ENCODE assay signal across 10 cellular contexts in genomic region chr1:13469343-13469742, GRCh38. TPM values are rescaled to one million over a fixed set of nuclear protein-coding genes. Genes with fewer than 3 reads are reported as not detected.
DNase-seq lines count a peak whose midpoint lies in the region; ATAC-seq and TF ChIP-seq lines count a peak whose summit lies in the region.
"Had no signal": no experiment of that assay in that cellular context is flagged by ENCODE, and none has a peak within 500 bp of the region (broad histone marks: within the 10 kb centered on the region; RNA-seq: fewer than 3 reads in every experiment).

No MANE protein-coding gene starts in this region.

- DNase-seq in T47D (ENCODE audit: low read depth in 1 of 2, low spot score in 1 of 2) (peak; percentile 54 to 55), breast epithelium (ENCODE audit: low spot score in 2 of 2) (no peak), NCI-H748 (lab: John Stamatoyannopoulos, UW; ENCODE audit: unreplicated experiment) (peak; percentile 49), fibroblast of the aortic adventitia (ENCODE audit: low read depth) (peak; percentile 2), upper lobe of right lung (no peak), uterus (no peak), T-cell (no peak)

- TF ChIP-seq POLR2A in breast epithelium (IDR thresholded peaks at IDR 0.05): no peak
- TF ChIP-seq POLR2A in uterus (IDR thresholded peaks at IDR 0.05): no peak

- no peaks in the 10 kb centered on the region for H3K4me1 Mint-ChIP-seq in T-cell

- intact Hi-C loops in breast epithelium (cut with DNase I; ENCODE audit: low total_unique reads): no loop called here
- intact Hi-C loops in upper lobe of right lung (cut with DNase I): no loop called here
- intact Hi-C loops in uterus (cut with DNase I; ENCODE audit: low total_unique reads): no loop called here

- CTCF ChIA-PET in T-cell (lab: Charles Lee): no interaction called here

- TF ChIP-seq CTCF in breast epithelium (IDR thresholded peaks at IDR 0.05) (peak in 1 of 3 donors; percentile 18), fibroblast of the aortic adventitia (IDR thresholded peaks at IDR 0.05; ENCODE audit: insufficient read depth, low read length) (no peak), upper lobe of right lung (IDR thresholded peaks at IDR 0.05) (no peak), uterus (IDR thresholded peaks at IDR 0.05) (no peak)

- in situ Hi-C loops in T47D (cut with HindIII; ENCODE audit: low pct_unique_long_range_greater_than_20kb, low sequenced_read_pairs): no loop called here

- H3K36me3 ChIP-seq in breast epithelium (no peaks in the 10 kb centered on the region), upper lobe of right lung (no peaks in the 10 kb centered on the region), uterus (no peaks in the 10 kb centered on the region)
- H3K36me3 ChIP-seq: neutrophil had no signal

- H3K4me1 ChIP-seq in breast epithelium (no peaks in the 10 kb centered on the region), upper lobe of right lung (no peaks in the 10 kb centered on the region), uterus (no peaks in the 10 kb centered on the region)

- no peaks in the 10 kb centered on the region for H3K9me3 Mint-ChIP-seq in T-cell

- POLR2A ChIA-PET in T-cell (lab: Charles Lee): no interaction called here

- H3K36me3 Mint-ChIP-seq in T-cell: no peaks in the 10 kb centered on the region

- H3K27me3 ChIP-seq in breast epithelium: no peaks in the 10 kb centered on the region
- H3K27me3 ChIP-seq in upper lobe of right lung: no peaks in the 10 kb centered on the region
- no peaks in the 10 kb centered on the region for H3K27me3 ChIP-seq in uterus
- H3K27me3 ChIP-seq: neutrophil had no signal

- ATAC-seq in upper lobe of right lung: peak; percentile 24
- no peak for ATAC-seq in GM19324 (IDR thresholded peaks at IDR 0.05; ENCODE audit: low FRiP score, unreplicated experiment)
- ATAC-seq in T-cell (replicated peaks in 1 of 4): no peak

- no peak overlapping the region for H3K27ac Mint-ChIP-seq in T-cell

- no peak overlapping the region for H3K27ac ChIP-seq in breast epithelium
- H3K27ac ChIP-seq in upper lobe of right lung: no peak overlapping the region
- H3K27ac ChIP-seq in uterus: no peak overlapping the region
- H3K27ac ChIP-seq: neutrophil had no signal

- H3K4me3 ChIP-seq in breast epithelium (no peak overlapping the region), fibroblast of the aortic adventitia (ENCODE audit: low read depth, low read length) (no peak overlapping the region), upper lobe of right lung (no peak overlapping the region), uterus (no peak overlapping the region)

- H3K9me3 ChIP-seq in breast epithelium (peaks cover 0 to 1% of the 10 kb centered on the region in 2 donors), upper lobe of right lung (no peaks in the 10 kb centered on the region), uterus (no peaks in the 10 kb centered on the region)
- H3K9me3 ChIP-seq: neutrophil had no signal

- H3K27me3 Mint-ChIP-seq in T-cell: peaks cover 0 to 5% of the 10 kb centered on the region in 2 donors

- H3K4me3 Mint-ChIP-seq in T-cell: no peak overlapping the region

RNA-seq across cellular contexts. Expression of gene LRRC38, which starts 44.5 kb away (rescaled TPM):
- total RNA-seq in breast epithelium (under 1 TPM in 1 of 3 donors, not detected in 2; 0.15 TPM), fibroblast of the aortic adventitia (ENCODE audit: low replicate concordance) (not detected in 2 replicates), upper lobe of right lung (0.17 TPM), uterus (not detected), T-cell (under 1 TPM in 1 of 5 donors, not detected in 4; 0.13 TPM)
- total RNA-seq: glomerular endothelial cell had no signal

RNA-seq across cellular contexts. Expression of gene PRAMEF20, which starts 59.1 kb away (rescaled TPM):
- not detected for total RNA-seq in breast epithelium
- total RNA-seq in fibroblast of the aortic adventitia (ENCODE audit: low replicate concordance): not detected in 2 replicates
- total RNA-seq in upper lobe of right lung: not detected
- total RNA-seq in uterus: not detected
- total RNA-seq in T-cell: not detected
- total RNA-seq: glomerular endothelial cell had no signal

Comparison
In these comparisons a context has a peak if more than half of its experiments do, and no peak if none do; other contexts are left out.
1. DNase-seq: peak in T47D (2 of 2), NCI-H748 (single experiment) and fibroblast of the aortic adventitia (single experiment); none in breast epithelium (0 of 2), upper lobe of right lung (single experiment), uterus (0 of 2) and T-cell (0 of 34).